9 cellular contexts compared by ENCODE assay signal in genomic region chr14:92945959-92946846, GRCh38. TPM values are rescaled to one million over a fixed set of nuclear protein-coding genes. Genes with fewer than 3 reads are reported as not detected.
A peak's percentile ranks its signal among the peaks of the same experiment; 100 is the strongest.
DNase-seq lines count a peak whose midpoint lies in the region; ATAC-seq, FAIRE-seq and TF ChIP-seq lines count a peak whose summit lies in the region.
"Had no signal": no experiment of that assay in that cellular context is flagged by ENCODE, and none has a peak within 500 bp of the region (broad histone marks: within the 10 kb centered on the region; RNA-seq: fewer than 3 reads in every experiment).

No MANE protein-coding gene starts in this region.

- H3K9ac ChIP-seq in astrocyte (ENCODE audit: low read length): no peak overlapping the region

- intact Hi-C loops in right cardiac atrium (cut with DNase I): no loop called here
- intact Hi-C loops in thyroid gland (cut with DNase I): no loop called here

- no peaks in the 10 kb centered on the region for H3K79me2 ChIP-seq in astrocyte (ENCODE audit: insufficient read depth, low read length)

- peak overlapping the region; percentile 75 for H3K27ac Mint-ChIP-seq in astrocyte (ENCODE audit: unreplicated experiment)
- H3K27ac Mint-ChIP-seq in nephron progenitor cell: no peak overlapping the region

- H3K4me3 ChIP-seq in astrocyte (ENCODE audit: insufficient read depth, low read depth, low read length) (no peak overlapping the region), right cardiac atrium (ENCODE audit: low read length) (no peak overlapping the region), thyroid gland (replicated peaks in 1 of 3) (no peak overlapping the region)

- TF ChIP-seq POLR2A in thyroid gland (IDR thresholded peaks at IDR 0.05): no peak

- H2AFZ ChIP-seq in astrocyte (ENCODE audit: low read depth, low read length): no peak overlapping the region

- peaks cover 2% of the 10 kb centered on the region for H3K36me3 ChIP-seq in astrocyte (ENCODE audit: insufficient read depth, low read length)
- peaks cover 5 to 10% of the 10 kb centered on the region in 2 donors for H3K36me3 ChIP-seq in thyroid gland

- H3K27me3 Mint-ChIP-seq in astrocyte (ENCODE audit: low read depth, unreplicated experiment) (peaks cover 30% of the 10 kb centered on the region), nephron progenitor cell (ENCODE audit: low read depth, poor library complexity) (no peaks in the 10 kb centered on the region)

- no peak for TF ChIP-seq CTCF in astrocyte (IDR thresholded peaks at IDR 0.05; ENCODE audit: insufficient read depth, low read depth, low read length)
- TF ChIP-seq CTCF in thyroid gland (IDR thresholded peaks at IDR 0.05): no peak
- TF ChIP-seq CTCF in nephron progenitor cell (IDR thresholded peaks at IDR 0.05): no peak

- H3K4me3 Mint-ChIP-seq in astrocyte (ENCODE audit: unreplicated experiment) (no peak overlapping the region), nephron progenitor cell (no peak overlapping the region)

- peak; percentile 34 to 75 for ATAC-seq in right cardiac atrium

- H3K4me1 Mint-ChIP-seq in astrocyte (ENCODE audit: low read depth, unreplicated experiment): peaks cover 5% of the 10 kb centered on the region
- no peaks in the 10 kb centered on the region for H3K4me1 Mint-ChIP-seq in nephron progenitor cell

- H3K27ac ChIP-seq in astrocyte (ENCODE audit: low read depth, low read length) (no peak overlapping the region), right cardiac atrium (ENCODE audit: low read length) (no peak overlapping the region), thyroid gland (no peak overlapping the region)

- WGBS in right cardiac atrium: 64% methylated on average over 38 of the region's 38 CpGs
- 66 to 87% methylated on average over 25 to 28 of the region's 38 CpGs for WGBS in thyroid gland, 2 donors

- FAIRE-seq in astrocyte (lab: Jason Lieb, UNC): no peak
- FAIRE-seq: A204.1 had no signal

- H3K4me1 ChIP-seq in astrocyte (ENCODE audit: insufficient read depth, low read length) (peaks cover 4% of the 10 kb centered on the region), right cardiac atrium (ENCODE audit: control insufficient read depth, insufficient read depth, low read length) (peaks cover 2% of the 10 kb centered on the region), thyroid gland (no peaks in the 10 kb centered on the region)

- H4K20me1 ChIP-seq in astrocyte (ENCODE audit: insufficient read depth, low read length): peaks cover 8% of the 10 kb centered on the region

- DNase-seq in DMS53 (lab: John Stamatoyannopoulos, UW) (peak; percentile 17), DMS53 treated with DMSO at 0.1 percent for 48 hours (lab: John Stamatoyannopoulos, UW; ENCODE audit: unreplicated experiment) (no peak), astrocyte (ENCODE audit: low read depth) (peak; percentile 45), right cardiac atrium (peak; percentile 84 to 88 (median 84)), thyroid gland (peak; percentile 21 to 47), occipital lobe (lab: John Stamatoyannopoulos, UW) (no peak), nephron progenitor cell (no peak), NCI-H1417 treated with DMSO at 0.1 percent for 48 hours (lab: John Stamatoyannopoulos, UW) (no peak)

- H3K9me3 ChIP-seq in astrocyte (ENCODE audit: insufficient read depth, low read depth, low read length) (no peaks in the 10 kb centered on the region), right cardiac atrium (ENCODE audit: control insufficient read depth, low read length) (no peaks in the 10 kb centered on the region), thyroid gland (no peaks in the 10 kb centered on the region)

- H3K27me3 ChIP-seq in astrocyte (ENCODE audit: insufficient read depth, low read length) (peaks cover 3% of the 10 kb centered on the region), right cardiac atrium (ENCODE audit: control insufficient read depth, insufficient read depth) (no peaks in the 10 kb centered on the region), thyroid gland (no peaks in the 10 kb centered on the region)

- H3K9me3 Mint-ChIP-seq in astrocyte (ENCODE audit: unreplicated experiment) (peaks cover 2% of the 10 kb centered on the region), nephron progenitor cell (no peaks in the 10 kb centered on the region)

- H3K4me2 ChIP-seq in astrocyte (ENCODE audit: low read length): no peak overlapping the region

- H3K36me3 Mint-ChIP-seq in astrocyte (ENCODE audit: low read depth, unreplicated experiment) (no peaks in the 10 kb centered on the region), nephron progenitor cell (ENCODE audit: low read depth) (no peaks in the 10 kb centered on the region)

RNA-seq across cellular contexts. Expression of gene CHGA, which starts 23.3 kb away (rescaled TPM):
- not detected in 2 replicates for total RNA-seq in astrocyte
- not detected for total RNA-seq in right cardiac atrium
- 0.16 TPM for polyA plus RNA-seq in right cardiac atrium
- 1 to 10 TPM in 2 of 4 donors, under 1 TPM in 2; 0.54 to 9.6 (median 1.5) TPM for total RNA-seq in thyroid gland
- 37.9 TPM for total RNA-seq in occipital lobe

Comparison
In these comparisons a context has a peak if more than half of its experiments do, and no peak if none do; other contexts are left out.
1. DNase-seq: peak in DMS53 (single experiment), astrocyte (single experiment), right cardiac atrium (3 of 3) and thyroid gland (2 of 2); none in DMS53 treated with DMSO at 0.1 percent for 48 hours (single experiment), occipital lobe (single experiment), nephron progenitor cell (single experiment) and NCI-H1417 treated with DMSO at 0.1 percent for 48 hours (single experiment).